ENCODE assay signal across 13 cellular contexts in genomic region chr15:74265046-74265639, GRCh38. TPM values are rescaled to one million over a fixed set of nuclear protein-coding genes. Genes with fewer than 3 reads are reported as not detected.
DNase-seq lines count a peak whose midpoint lies in the region; ATAC-seq and TF ChIP-seq lines count a peak whose summit lies in the region.
"Had no signal": no experiment of that assay in that cellular context is flagged by ENCODE, and none has a peak within 500 bp of the region (broad histone marks: within the 10 kb centered on the region; RNA-seq: fewer than 3 reads in every experiment).

No MANE protein-coding gene starts in this region.

- intact Hi-C loops in CD4-positive, alpha-beta T cell (cut with DNase I, micrococcal nuclease): no loop called here

- TF ChIP-seq CTCF in GM12865 (IDR thresholded peaks at IDR 0.05; ENCODE audit: insufficient read depth, low read depth, low read length, missing control alignments): no peak
- TF ChIP-seq CTCF in mesothelial cell of epicardium (IDR thresholded peaks at IDR 0.05; ENCODE audit: unreplicated experiment): no peak
- TF ChIP-seq CTCF in CD4-positive, alpha-beta T cell (IDR thresholded peaks at IDR 0.05): no peak

- CTCF ChIA-PET in CD4-positive, alpha-beta T cell (lab: Charles Lee): no interaction called here

- H3K4me1 Mint-ChIP-seq in mesothelial cell of epicardium: peaks cover 7% of the 10 kb centered on the region
- no peaks in the 10 kb centered on the region for H3K4me1 Mint-ChIP-seq in CD4-positive, alpha-beta T cell (ENCODE audit: low read depth)
- H3K4me1 Mint-ChIP-seq: activated B cell treated with CpG ODN at 0.5 μM for 24 hours had no signal

- H3K27me3 Mint-ChIP-seq in mesothelial cell of epicardium (ENCODE audit: low read depth): peaks cover 77% of the 10 kb centered on the region
- peaks cover 56% of the 10 kb centered on the region for H3K27me3 Mint-ChIP-seq in CD4-positive, alpha-beta T cell

- no peak for ATAC-seq in GM18517 (IDR thresholded peaks at IDR 0.05; ENCODE audit: unreplicated experiment)
- no peak for ATAC-seq in CD4-positive, alpha-beta T cell (ENCODE audit: poor library complexity)
- ATAC-seq: body of pancreas had no signal

- H3K4me3 ChIP-seq in GM12865 (ENCODE audit: low read depth, low read length): no peak overlapping the region
- H3K4me3 ChIP-seq: body of pancreas, ovary had no signal

- POLR2A ChIA-PET in CD4-positive, alpha-beta T cell (lab: Charles Lee): no interaction called here

- no peaks in the 10 kb centered on the region for H3K9me3 Mint-ChIP-seq in mesothelial cell of epicardium
- no peaks in the 10 kb centered on the region for H3K9me3 Mint-ChIP-seq in CD4-positive, alpha-beta T cell
- H3K9me3 Mint-ChIP-seq: activated B cell treated with CpG ODN at 0.5 μM for 24 hours had no signal

- H3K27ac ChIP-seq in CD4-positive, alpha-beta T cell (ENCODE audit: low read depth, low read length): no peak overlapping the region
- H3K27ac ChIP-seq: body of pancreas, ovary had no signal

- H3K36me3 Mint-ChIP-seq in mesothelial cell of epicardium: no peaks in the 10 kb centered on the region
- no peaks in the 10 kb centered on the region for H3K36me3 Mint-ChIP-seq in CD4-positive, alpha-beta T cell (ENCODE audit: low read depth)

- DNase-seq in AG08395 (ENCODE audit: low spot score) (peak; percentile 40), GM12865 (ENCODE audit: low read depth) (peak; percentile 26), UCSD-AML1 (lab: John Stamatoyannopoulos, UW; ENCODE audit: unreplicated experiment) (peak; percentile 32), glomerular visceral epithelial cell (ENCODE audit: extremely low spot score) (peak; percentile 15), mesothelial cell of epicardium (ENCODE audit: low spot score in 2 of 2, unreplicated experiment in 2 of 2) (no peak), AML-193 (lab: John Stamatoyannopoulos, UW) (no peak)
- DNase-seq in CD4-positive, alpha-beta T cell: no peak
- DNase-seq: activated B cell treated with CpG ODN at 0.5 μM for 24 hours, DMS79 treated with DMSO at 0.1 percent for 48 hours, NCI-H524 had no signal

- H3K9me3 ChIP-seq in CD4-positive, alpha-beta T cell (ENCODE audit: control insufficient read depth, low read length): no peaks in the 10 kb centered on the region
- H3K9me3 ChIP-seq: body of pancreas, ovary had no signal

- no peak overlapping the region for H3K27ac Mint-ChIP-seq in mesothelial cell of epicardium
- H3K27ac Mint-ChIP-seq in CD4-positive, alpha-beta T cell: no peak overlapping the region
- H3K27ac Mint-ChIP-seq: activated B cell treated with CpG ODN at 0.5 μM for 24 hours had no signal

- H3K27me3 ChIP-seq in CD4-positive, alpha-beta T cell (ENCODE audit: control insufficient read depth, insufficient read depth, low read length): peaks cover 14% of the 10 kb centered on the region
- H3K27me3 ChIP-seq: body of pancreas, ovary had no signal

- no peak overlapping the region for H3K4me3 Mint-ChIP-seq in mesothelial cell of epicardium
- H3K4me3 Mint-ChIP-seq in CD4-positive, alpha-beta T cell: no peak overlapping the region
- H3K4me3 Mint-ChIP-seq: activated B cell treated with CpG ODN at 0.5 μM for 24 hours had no signal

RNA-seq across cellular contexts. Expression of gene CCDC33, which starts 29.0 kb away (rescaled TPM):
- 4.2 to 6.4 TPM (median 5.0 TPM) in 3 replicates for total RNA-seq in mesothelial cell of epicardium
- not detected for total RNA-seq in CD4-positive, alpha-beta T cell
- total RNA-seq: activated B cell treated with CpG ODN at 0.5 μM for 24 hours, body of pancreas had no signal

Comparison
In these comparisons a context has a peak if more than half of its experiments do, and no peak if none do; other contexts are left out.
1. DNase-seq: peak in AG08395 (single experiment), GM12865 (single experiment), UCSD-AML1 (single experiment) and glomerular visceral epithelial cell (single experiment); none in mesothelial cell of epicardium (0 of 2), CD4-positive, alpha-beta T cell (0 of 10) and AML-193 (0 of 2).